ENCODE assay signal across 7 cellular contexts in the genomic region with DNA sequence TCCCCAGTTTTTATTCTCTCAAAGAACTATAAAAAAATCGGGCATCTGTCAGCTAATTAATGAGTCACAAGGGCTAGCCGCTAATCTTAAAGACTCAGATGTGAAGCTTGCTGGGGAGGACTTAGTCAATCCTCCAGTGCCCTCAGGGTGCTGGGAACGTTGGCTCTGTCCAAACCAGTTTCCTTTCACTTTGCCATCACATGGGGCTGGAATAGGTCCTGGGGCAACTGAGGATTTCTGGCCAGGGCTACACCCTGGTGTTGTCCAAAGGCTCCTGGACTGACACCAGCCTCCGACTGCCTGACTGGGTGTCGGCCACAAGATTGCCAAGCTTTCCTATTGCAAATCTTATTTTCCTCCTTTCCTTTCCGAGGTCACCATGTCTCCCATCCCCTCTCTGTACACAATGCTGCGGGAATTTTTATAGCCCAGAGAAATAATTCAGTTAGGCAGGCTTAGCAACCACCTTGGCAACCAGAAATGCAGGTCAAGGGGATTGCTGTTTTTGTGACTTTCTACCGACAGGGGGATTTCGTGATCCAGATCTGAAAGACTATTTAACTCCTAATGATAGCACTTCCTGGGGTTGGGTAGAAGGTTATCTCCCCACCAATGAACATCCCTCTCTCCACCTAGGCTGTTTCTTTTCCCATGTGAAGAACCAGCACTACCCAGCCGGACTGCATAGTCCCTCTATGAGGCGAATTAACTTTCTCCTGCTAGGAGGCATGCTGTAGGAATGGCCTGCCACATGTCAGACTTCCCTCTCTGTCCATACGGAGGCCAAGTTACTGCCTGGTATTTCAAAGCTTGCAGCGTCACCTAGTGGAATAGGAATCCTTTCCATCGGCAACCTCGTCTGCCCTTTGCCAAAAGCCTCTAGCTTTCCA. TPM values are rescaled to one million over a fixed set of nuclear protein-coding genes. Genes with fewer than 3 reads are reported as not detected.
DNase-seq lines count a peak whose midpoint lies in the region; ATAC-seq and TF ChIP-seq lines count a peak whose summit lies in the region.

No MANE protein-coding gene starts in this region.

- no peak for ATAC-seq in HG03354 (IDR thresholded peaks at IDR 0.05; ENCODE audit: poor library complexity, severe bottlenecking, unreplicated experiment)
- no peak for ATAC-seq in HG03342 (IDR thresholded peaks at IDR 0.05; ENCODE audit: unreplicated experiment)

- H3K4me3 ChIP-seq in astrocyte of the spinal cord (ENCODE audit: low read depth, low read length) (no peak overlapping the region), vagina (peak overlapping the region; percentile 20 to 29)

- no peak for TF ChIP-seq POLR2A in vagina (IDR thresholded peaks at IDR 0.05)

- TF ChIP-seq EP300 in Ishikawa (IDR thresholded peaks at IDR 0.05; ENCODE audit: borderline replicate concordance): no peak

- in situ Hi-C loops in astrocyte of the spinal cord (cut with HindIII; ENCODE audit: low sequenced_read_pairs): no loop called here

- H3K36me3 ChIP-seq in vagina: no peaks in the 10 kb centered on the region

- H3K4me1 ChIP-seq in vagina: peaks cover 2% of the 10 kb centered on the region

- peak overlapping the region; percentile 71 for H3K27ac ChIP-seq in vagina

- TF ChIP-seq CTCF in astrocyte of the spinal cord (IDR thresholded peaks at IDR 0.05; ENCODE audit: low read depth, low read length): peak; percentile 46
- TF ChIP-seq CTCF in vagina (IDR thresholded peaks at IDR 0.05): peak; percentile 50 to 65 (median 57)

- 0 out of 2 replicates have a peak, but pooled peaks have one; percentile 6 for TF ChIP-seq RAD21 in Ishikawa (IDR thresholded peaks at IDR 0.05; ENCODE audit: low read depth)

- H3K27me3 ChIP-seq in vagina: no peaks in the 10 kb centered on the region

- no peaks in the 10 kb centered on the region for H3K9me3 ChIP-seq in vagina

- intact Hi-C loops in vagina (cut with DNase I): no loop called here

- DNase-seq in astrocyte of the spinal cord (ENCODE audit: low read depth, low spot score): peak; percentile 83
- peak; percentile 9 for DNase-seq in kidney glomerular epithelial cell (lab: John Stamatoyannopoulos, UW)
- no peak for DNase-seq in vagina (ENCODE audit: extremely low spot score in 2 of 2)
- no peak for DNase-seq in NCI-H2196 (lab: John Stamatoyannopoulos, UW; ENCODE audit: unreplicated experiment)

TF ChIP-seq in Ishikawa, 13 proteins besides CTCF, POLR2A, EP300 and RAD21:
- TF ChIP-seq TEAD4 (IDR thresholded peaks at IDR 0.05) (no peak), FOXM1 (IDR thresholded peaks at IDR 0.05; ENCODE audit: borderline replicate concordance, low read depth) (no peak)
- TF ChIP-seq, protein P1, sequence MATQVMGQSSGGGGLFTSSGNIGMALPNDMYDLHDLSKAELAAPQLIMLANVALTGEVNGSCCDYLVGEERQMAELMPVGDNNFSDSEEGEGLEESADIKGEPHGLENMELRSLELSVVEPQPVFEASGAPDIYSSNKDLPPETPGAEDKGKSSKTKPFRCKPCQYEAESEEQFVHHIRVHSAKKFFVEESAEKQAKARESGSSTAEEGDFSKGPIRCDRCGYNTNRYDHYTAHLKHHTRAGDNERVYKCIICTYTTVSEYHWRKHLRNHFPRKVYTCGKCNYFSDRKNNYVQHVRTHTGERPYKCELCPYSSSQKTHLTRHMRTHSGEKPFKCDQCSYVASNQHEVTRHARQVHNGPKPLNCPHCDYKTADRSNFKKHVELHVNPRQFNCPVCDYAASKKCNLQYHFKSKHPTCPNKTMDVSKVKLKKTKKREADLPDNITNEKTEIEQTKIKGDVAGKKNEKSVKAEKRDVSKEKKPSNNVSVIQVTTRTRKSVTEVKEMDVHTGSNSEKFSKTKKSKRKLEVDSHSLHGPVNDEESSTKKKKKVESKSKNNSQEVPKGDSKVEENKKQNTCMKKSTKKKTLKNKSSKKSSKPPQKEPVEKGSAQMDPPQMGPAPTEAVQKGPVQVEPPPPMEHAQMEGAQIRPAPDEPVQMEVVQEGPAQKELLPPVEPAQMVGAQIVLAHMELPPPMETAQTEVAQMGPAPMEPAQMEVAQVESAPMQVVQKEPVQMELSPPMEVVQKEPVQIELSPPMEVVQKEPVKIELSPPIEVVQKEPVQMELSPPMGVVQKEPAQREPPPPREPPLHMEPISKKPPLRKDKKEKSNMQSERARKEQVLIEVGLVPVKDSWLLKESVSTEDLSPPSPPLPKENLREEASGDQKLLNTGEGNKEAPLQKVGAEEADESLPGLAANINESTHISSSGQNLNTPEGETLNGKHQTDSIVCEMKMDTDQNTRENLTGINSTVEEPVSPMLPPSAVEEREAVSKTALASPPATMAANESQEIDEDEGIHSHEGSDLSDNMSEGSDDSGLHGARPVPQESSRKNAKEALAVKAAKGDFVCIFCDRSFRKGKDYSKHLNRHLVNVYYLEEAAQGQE (IDR thresholded peaks at IDR 0.05; ENCODE audit: low read depth): no peak
TF ChIP-seq in Ishikawa: peak in this region for 0.

RNA-seq across cellular contexts. Expression of a gene that starts 29.9 kb away (rescaled TPM):
- total RNA-seq in vagina: 9.3 TPM

Comparison
In these comparisons a context has a peak if more than half of its experiments do, and no peak if none do; other contexts are left out.
1. DNase-seq: peak in astrocyte of the spinal cord (single experiment) and kidney glomerular epithelial cell (single experiment); none in vagina (0 of 2) and NCI-H2196 (single experiment).